In genomic region chr20:54078296-54078695, GRCh38 we compare ENCODE assay signal across 8 cellular contexts. TPM values are rescaled to one million over a fixed set of nuclear protein-coding genes. Genes with fewer than 3 reads are reported as not detected.
DNase-seq lines count a peak whose midpoint lies in the region; ATAC-seq and TF ChIP-seq lines count a peak whose summit lies in the region.
"Had no signal": no experiment of that assay in that cellular context is flagged by ENCODE, and none has a peak within 500 bp of the region (broad histone marks: within the 10 kb centered on the region; RNA-seq: fewer than 3 reads in every experiment).

No MANE protein-coding gene starts in this region.

- no peak for TF ChIP-seq EP300 in gastroesophageal sphincter (IDR thresholded peaks at IDR 0.05)

- H3K4me3 ChIP-seq in neutrophil (ENCODE audit: low read depth in 1 of 2, low read length in 1 of 2) (peak overlapping the region; percentile 6 to 30), gastroesophageal sphincter (no peak overlapping the region)

- ATAC-seq in GM18907 (IDR thresholded peaks at IDR 0.05; ENCODE audit: unreplicated experiment) (peak; percentile 83), HG02852 (IDR thresholded peaks at IDR 0.05; ENCODE audit: unreplicated experiment) (peak; percentile 68), gastroesophageal sphincter (no peak)

- WGBS in gastroesophageal sphincter (ENCODE audit: low coverage in 1 of 2), 2 donors: 59% methylated on average over 5 of the region's 5 CpGs; no CpG with 5 or more reads in 1 of the 2 donors

- H3K27ac ChIP-seq in neutrophil (peak overlapping the region; percentile 81), gastroesophageal sphincter (no peak overlapping the region)

- no peaks in the 10 kb centered on the region for H3K36me3 ChIP-seq in neutrophil
- no peaks in the 10 kb centered on the region for H3K36me3 ChIP-seq in gastroesophageal sphincter

- TF ChIP-seq CTCF in neutrophil (IDR thresholded peaks at IDR 0.05) (no peak), gastroesophageal sphincter (IDR thresholded peaks at IDR 0.05) (no peak)

- TF ChIP-seq POLR2A in gastroesophageal sphincter (IDR thresholded peaks at IDR 0.05): no peak

- H3K9me3 ChIP-seq in neutrophil: no peaks in the 10 kb centered on the region
- no peaks in the 10 kb centered on the region for H3K9me3 ChIP-seq in gastroesophageal sphincter

- H3K4me1 ChIP-seq in neutrophil (ENCODE audit: control insufficient read depth in 1 of 2, insufficient read depth in 1 of 2, low read depth in 1 of 2, low read length in 1 of 2) (peaks cover 38 to 39% of the 10 kb centered on the region in 2 experiments), gastroesophageal sphincter (no peaks in the 10 kb centered on the region)

- peak; percentile 40 for DNase-seq in RPMI8226
- no peak for DNase-seq in DMS53 treated with DMSO at 0.1 percent for 48 hours (lab: John Stamatoyannopoulos, UW; ENCODE audit: unreplicated experiment)
- DNase-seq in occipital lobe (lab: John Stamatoyannopoulos, UW): no peak

- H3K27me3 ChIP-seq in neutrophil (no peaks in the 10 kb centered on the region), gastroesophageal sphincter (peaks cover 15% of the 10 kb centered on the region)

RNA-seq across cellular contexts. Expression of gene BCAS1, which starts 7.9 kb away (rescaled TPM):
- 3.0 TPM for total RNA-seq in occipital lobe
- total RNA-seq in gastroesophageal sphincter: 1 to 10 TPM in 1 of 4 donors, under 1 TPM in 1, not detected in 2; 0.35 to 1.0 TPM
- total RNA-seq: NCI-H460 had no signal

Comparison
In these comparisons a context has a peak if more than half of its experiments do, and no peak if none do; other contexts are left out.
1. H3K4me3 ChIP-seq: peak in neutrophil (2 of 2); none in gastroesophageal sphincter (0 of 2).